ENCODE assay signal across 10 cellular contexts in the genomic region with DNA sequence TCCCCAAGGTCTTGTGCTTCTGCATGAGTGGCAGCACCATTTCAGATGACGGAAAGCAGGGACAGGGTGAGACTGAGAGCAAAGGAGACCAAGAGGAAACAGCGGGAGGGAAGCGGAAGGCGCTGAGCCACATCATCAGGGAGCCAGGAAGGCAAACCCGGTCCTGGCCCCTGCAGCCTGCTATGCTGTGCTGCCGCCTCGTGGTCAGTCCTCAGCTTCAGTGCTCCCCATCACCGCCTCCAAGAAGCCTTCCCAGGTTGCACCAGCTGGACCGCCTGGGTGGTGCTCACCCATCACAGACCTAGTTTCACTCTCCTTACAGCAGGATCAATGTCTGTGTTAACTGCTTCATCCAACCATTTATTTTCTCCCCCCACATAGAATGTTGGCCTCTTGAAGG.
DNase-seq lines count a peak whose midpoint lies in the region; ATAC-seq and TF ChIP-seq lines count a peak whose summit lies in the region.
"Had no signal": no experiment of that assay in that cellular context is flagged by ENCODE, and none has a peak within 500 bp of the region (broad histone marks: within the 10 kb centered on the region; RNA-seq: fewer than 3 reads in every experiment).

No MANE protein-coding gene starts in this region.

- intact Hi-C loops in adrenal gland (cut with DNase I) = no loop called here

- TF ChIP-seq CTCF in C4-2B (conservative IDR thresholded peaks at IDR 0.05) (peak; percentile 79), GM12874 (IDR thresholded peaks at IDR 0.05; ENCODE audit: insufficient read depth, low read depth, low read length) (0 out of 2 replicates have a peak, but pooled peaks have one; percentile 19), adrenal gland (IDR thresholded peaks at IDR 0.05) (peak in 1 of 6 experiments; percentile 12)

- H3K36me3 ChIP-seq in adrenal gland (replicated peaks in 1 of 2) = no peaks in the 10 kb centered on the region

- H3K27ac ChIP-seq in C4-2B (no peak overlapping the region), adrenal gland (no peak overlapping the region)
- H3K27ac ChIP-seq: parathyroid adenoma had no signal

- ATAC-seq in GM21381 (IDR thresholded peaks at IDR 0.05; ENCODE audit: unreplicated experiment) (no peak), GM19023 (IDR thresholded peaks at IDR 0.05; ENCODE audit: unreplicated experiment) (no peak)

- H3K4me3 ChIP-seq in adrenal gland = no peak overlapping the region

- no peak for TF ChIP-seq POLR2A in adrenal gland (IDR thresholded peaks at IDR 0.05)

- no peaks in the 10 kb centered on the region for H3K9me3 ChIP-seq in adrenal gland (replicated peaks in 1 of 3)

- peak; percentile 45 for DNase-seq in SK-N-DZ (ENCODE audit: low spot score)
- DNase-seq in iPS-NIHi11 (ENCODE audit: low spot score) = peak; percentile 74
- no peak for DNase-seq in cerebellar nuclear complex (lab: John Stamatoyannopoulos, UW)
- DNase-seq in adrenal gland = no peak
- DNase-seq: immature natural killer cell had no signal

- WGBS in adrenal gland, 4 donors = 29 to 64% (median 42%) methylated on average over 6 to 9 of the region's 9 CpGs

- H3K4me1 ChIP-seq in adrenal gland (replicated peaks in 1 of 2) = no peaks in the 10 kb centered on the region
- H3K4me1 ChIP-seq: parathyroid adenoma had no signal

- peaks cover 3% of the 10 kb centered on the region for H3K27me3 ChIP-seq in adrenal gland

Comparison
In these comparisons a context has a peak if more than half of its experiments do, and no peak if none do; other contexts are left out.
1. DNase-seq: peak in SK-N-DZ (single experiment) and iPS-NIHi11 (single experiment); none in cerebellar nuclear complex (0 of 2) and adrenal gland (0 of 7).